In the genomic region with DNA sequence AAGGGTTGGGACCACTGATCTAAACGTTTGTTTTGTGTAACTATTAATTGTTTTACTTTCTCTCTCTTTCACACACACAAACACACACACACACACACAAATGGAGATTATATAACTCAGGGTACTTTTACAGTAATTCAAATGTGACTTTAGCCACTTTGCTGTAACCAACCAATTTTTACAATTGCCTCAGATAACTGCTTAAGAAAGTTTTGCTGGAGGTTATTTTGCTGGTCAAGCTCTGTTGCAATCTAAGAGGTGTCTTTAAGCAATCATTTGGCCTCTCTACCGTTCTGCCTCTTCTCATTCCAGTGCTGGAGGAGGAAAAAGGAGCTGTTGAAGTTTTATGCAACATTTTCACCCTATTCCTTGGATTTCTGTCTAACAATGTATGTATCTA, we compare ENCODE assay signal across 15 cellular contexts.
DNase-seq lines count a peak whose midpoint lies in the region; ATAC-seq and TF ChIP-seq lines count a peak whose summit lies in the region.
"Had no signal": no experiment of that assay in that cellular context is flagged by ENCODE, and none has a peak within 500 bp of the region (broad histone marks: within the 10 kb centered on the region; RNA-seq: fewer than 3 reads in every experiment).

No MANE protein-coding gene starts in this region.

- H3K4me3 ChIP-seq in cardiac fibroblast (replicated peaks in 1 of 2; ENCODE audit: low read depth in 2 of 2, low read length in 2 of 2) = no peak overlapping the region
- no peak overlapping the region for H3K4me3 ChIP-seq in upper lobe of right lung

- no peaks in the 10 kb centered on the region for H3K9me3 ChIP-seq in upper lobe of right lung

- ATAC-seq in upper lobe of right lung = peak; percentile 61
- ATAC-seq in GM21786 (IDR thresholded peaks at IDR 0.05; ENCODE audit: unreplicated experiment) = no peak
- ATAC-seq: activated naive CD4-positive, alpha-beta T cell treated with anti-CD3 and anti-CD28 coated beads, Interleukin-2, amount 50 U/mL, for 72 hours had no signal

- no peaks in the 10 kb centered on the region for H3K27me3 ChIP-seq in upper lobe of right lung

- peaks cover 38% of the 10 kb centered on the region for H3K4me1 ChIP-seq in upper lobe of right lung

- TF ChIP-seq CTCF in cardiac fibroblast (IDR thresholded peaks at IDR 0.05; ENCODE audit: low read depth, low read length) (no peak), upper lobe of right lung (IDR thresholded peaks at IDR 0.05) (no peak)

- H3K36me3 ChIP-seq in upper lobe of right lung = no peaks in the 10 kb centered on the region

- intact Hi-C loops in upper lobe of right lung (cut with DNase I) = no loop called here

- DNase-seq in NOMO-1 (lab: John Stamatoyannopoulos, UW; ENCODE audit: unreplicated experiment in 2 of 2) (peak; percentile 45 to 49), NOMO-1 treated with dmso at 0.1 percent for 144 hours (lab: John Stamatoyannopoulos, UW; ENCODE audit: unreplicated experiment) (no peak), cardiac fibroblast (ENCODE audit: low read depth in 2 of 2) (peak; percentile 42 to 64), iris pigment epithelial cell (ENCODE audit: low read depth) (peak; percentile 61), upper lobe of right lung (no peak), NK-92 (lab: John Stamatoyannopoulos, UW; ENCODE audit: unreplicated experiment) (no peak), NCI-H2107 (lab: John Stamatoyannopoulos, UW) (no peak)
- DNase-seq: activated CD4-positive, alpha-beta T cell treated with anti-CD3 and anti-CD28 coated beads for 1 hour; CD4-positive, alpha-beta memory T cell; immature natural killer cell; NCI-H187 treated with DMSO at 0.1 percent for 48 hours; NCI-H774; T-helper 2 cell had no signal

- H3K27ac ChIP-seq in upper lobe of right lung = peak overlapping the region; percentile 21

Comparison
In these comparisons a context has a peak if more than half of its experiments do, and no peak if none do; other contexts are left out.
1. DNase-seq: peak in NOMO-1 (2 of 2), cardiac fibroblast (2 of 2) and iris pigment epithelial cell (single experiment); none in NOMO-1 treated with dmso at 0.1 percent for 144 hours (single experiment), upper lobe of right lung (single experiment), NK-92 (single experiment) and NCI-H2107 (single experiment).